22 cellular contexts compared by ENCODE assay signal in the genomic region with DNA sequence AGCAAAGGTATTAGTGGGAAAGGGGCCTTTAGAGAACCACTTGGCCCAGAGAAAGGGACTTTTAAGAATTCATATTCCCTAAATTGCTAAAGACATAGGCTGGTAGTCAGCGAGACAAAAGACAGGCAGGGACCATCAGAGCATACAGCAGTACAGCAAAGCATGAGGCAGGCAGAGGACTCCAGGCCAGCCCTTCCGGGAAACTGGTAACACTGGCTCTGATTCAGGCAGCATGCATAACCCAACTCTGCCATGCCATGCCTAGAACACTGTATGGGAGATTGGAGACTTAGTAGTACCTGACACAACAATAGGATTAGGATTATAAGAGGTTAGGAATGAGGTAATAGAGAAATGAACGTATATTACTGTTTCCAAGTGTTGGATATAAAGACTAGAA. TPM values are rescaled to one million over a fixed set of nuclear protein-coding genes. Genes with fewer than 3 reads are reported as not detected.
DNase-seq lines count a peak whose midpoint lies in the region; ATAC-seq, FAIRE-seq and TF ChIP-seq lines count a peak whose summit lies in the region.
"Had no signal": no experiment of that assay in that cellular context is flagged by ENCODE, and none has a peak within 500 bp of the region (broad histone marks: within the 10 kb centered on the region; RNA-seq: fewer than 3 reads in every experiment).

No MANE protein-coding gene starts in this region.

- H3K9me3 ChIP-seq in breast epithelium = peaks cover 0 to 14% of the 10 kb centered on the region in 2 donors
- 0 out of 2 replicates have a peak, but pooled peaks cover 3% of the 10 kb centered on the region for H3K9me3 ChIP-seq in K562 (replicated peaks; ENCODE audit: control insufficient read depth, insufficient read depth, low read depth, low read length)

- no peak overlapping the region for H2AFZ ChIP-seq in K562 (ENCODE audit: low read depth, low read length)

- no TSS peak for BruUV-seq in MCF 10A (replicated peaks; lab: Mats Ljungman, UMichigan)
- no TSS peak for BruUV-seq in K562 (replicated peaks; lab: Mats Ljungman, UMichigan)

- TF ChIP-seq EP300 in K562 (IDR thresholded peaks at IDR 0.05; ENCODE audit: low read length) = no peak

- in situ Hi-C loops in K562 (cut with MboI) (no loop called here), brain microvascular endothelial cell (cut with HindIII; ENCODE audit: low pct_ligation_motif_present, low sequenced_read_pairs) (no loop called here)

- intact Hi-C loops in MCF 10A (cut with micrococcal nuclease) (no loop called here), breast epithelium (cut with DNase I; ENCODE audit: low total_unique reads) (no loop called here), K562 (cut with micrococcal nuclease) (no loop called here), posterior cingulate gyrus (cut with DNase I) (no loop called here)

- no peaks in the 10 kb centered on the region for H3K9me1 ChIP-seq in K562 (ENCODE audit: control insufficient read depth, insufficient read depth, low read length)

- FAIRE-seq in K562 (lab: Jason Lieb, UNC) = no peak
- FAIRE-seq: A549, D721Med, GM12892, HepG2 had no signal

- peak; percentile 50; the same call in 2 of the 3 replicates for ATAC-seq in K562
- ATAC-seq: A549, HepG2, PC-3 had no signal

- no peaks in the 10 kb centered on the region for H3K4me1 ChIP-seq in breast epithelium
- H3K4me1 ChIP-seq in K562 (replicated peaks in 1 of 2; ENCODE audit: control insufficient read depth in 2 of 2, insufficient read depth in 2 of 2, low read length in 2 of 2) = no peaks in the 10 kb centered on the region
- H3K4me1 ChIP-seq: A549; BLaER1 treated with 17β-estradiol and CSF1 and Interleukin-3, amounts not matched to agents 10 nM and 100 nM had no signal

- POLR2A ChIA-PET in MCF 10A (lab: Yijun Ruan, JAX) = no interaction called here
- POLR2A ChIA-PET in K562 (lab: Yijun Ruan, JAX) = no interaction called here

- H3K4me1 Mint-ChIP-seq in MCF 10A (ENCODE audit: insufficient read depth, unreplicated experiment) (no peaks in the 10 kb centered on the region), nephron progenitor cell (no peaks in the 10 kb centered on the region)
- H3K4me1 Mint-ChIP-seq: CD8-positive, alpha-beta memory T cell had no signal

- H3K4me2 ChIP-seq in K562 (ENCODE audit: insufficient read depth, low read length) = no peak overlapping the region
- H3K4me2 ChIP-seq: A549; BLaER1 treated with 17β-estradiol and CSF1 and Interleukin-3, amounts not matched to agents 10 nM and 100 nM; KMS-11 had no signal

- H3K4me3 ChIP-seq in breast epithelium (no peak overlapping the region), K562 (no peak overlapping the region), brain microvascular endothelial cell (ENCODE audit: low read depth, low read length) (no peak overlapping the region)
- H3K4me3 ChIP-seq: A549; BLaER1 treated with 17β-estradiol and CSF1 and Interleukin-3, amounts not matched to agents 10 nM and 100 nM had no signal

- CTCF ChIA-PET in MCF 10A (lab: Yijun Ruan, JAX) (interaction anchor here (1.1 kb wide), 1 partner anchor 18 kb away, joined by 3 read pairs; no protein-coding TSS in a partner anchor), K562 (lab: Yijun Ruan, JAX; ENCODE audit: low intra/inter-chr PET ratio) (no interaction called here)

- H3K9me3 Mint-ChIP-seq in MCF 10A (ENCODE audit: unreplicated experiment) (peaks cover 14% of the 10 kb centered on the region), nephron progenitor cell (peaks cover 26% of the 10 kb centered on the region)

- H3K27me3 Mint-ChIP-seq in MCF 10A (ENCODE audit: insufficient read depth, unreplicated experiment) (no peaks in the 10 kb centered on the region), nephron progenitor cell (ENCODE audit: low read depth, poor library complexity) (no peaks in the 10 kb centered on the region)
- H3K27me3 Mint-ChIP-seq: CD8-positive, alpha-beta memory T cell had no signal

- no peak overlapping the region for H3K27ac ChIP-seq in breast epithelium
- H3K27ac ChIP-seq in K562 (ENCODE audit: extremely low read depth, low read depth, low read length) = no peak overlapping the region
- no peak overlapping the region for H3K27ac ChIP-seq in brain microvascular endothelial cell
- H3K27ac ChIP-seq: A549; BLaER1 treated with 17β-estradiol and CSF1 and Interleukin-3, amounts not matched to agents 10 nM and 100 nM; KMS-11 had no signal

- no peaks in the 10 kb centered on the region for H3K36me3 ChIP-seq in breast epithelium
- H3K36me3 ChIP-seq in K562 (ENCODE audit: control insufficient read depth, insufficient read depth, low read length) = no peaks in the 10 kb centered on the region
- no peaks in the 10 kb centered on the region for H3K36me3 ChIP-seq in brain microvascular endothelial cell (replicated peaks)

- TF ChIP-seq RAD21 in K562 (CRISPR knock-in tag; conservative IDR thresholded peaks at IDR 0.05 in 1 of 2, IDR thresholded peaks at IDR 0.05 in 1 of 2) = no peak

- H3K27ac Mint-ChIP-seq in MCF 10A (ENCODE audit: low read depth, unreplicated experiment) (no peak overlapping the region), nephron progenitor cell (peak overlapping the region; percentile 9)
- H3K27ac Mint-ChIP-seq: CD8-positive, alpha-beta memory T cell had no signal

- TF ChIP-seq CTCF in MCF 10A (IDR thresholded peaks at IDR 0.05; ENCODE audit: unreplicated experiment) = no peak
- TF ChIP-seq CTCF in breast epithelium (IDR thresholded peaks at IDR 0.05) = no peak
- no peak for TF ChIP-seq CTCF in K562 (IDR thresholded peaks at IDR 0.05 in 2 of 3, conservative IDR thresholded peaks at IDR 0.05 in 1 of 3; ENCODE audit: insufficient read depth in 2 of 3, low read depth in 1 of 3, low read length in 3 of 3)
- no peak for TF ChIP-seq CTCF in nephron progenitor cell (IDR thresholded peaks at IDR 0.05)
- no peak for TF ChIP-seq CTCF in brain microvascular endothelial cell (IDR thresholded peaks at IDR 0.05; ENCODE audit: low read depth, low read length, missing control alignments)

- H3K36me3 Mint-ChIP-seq in MCF 10A (ENCODE audit: insufficient read depth, unreplicated experiment) (no peaks in the 10 kb centered on the region), nephron progenitor cell (ENCODE audit: low read depth) (peaks cover 25% of the 10 kb centered on the region)

- WGBS in K562 (ENCODE audit: insufficient coverage, low coverage, missing lambda C conversion rate) = 37% methylated on average over 3 of the region's 3 CpGs

- TF ChIP-seq POLR2A in breast epithelium (IDR thresholded peaks at IDR 0.05) (no peak), K562 (conservative IDR thresholded peaks at IDR 0.05) (no peak)

- H3K27me3 ChIP-seq in breast epithelium (no peaks in the 10 kb centered on the region), K562 (ENCODE audit: control insufficient read depth in 2 of 2, insufficient read depth in 2 of 2, low read length in 2 of 2) (no peaks in the 10 kb centered on the region), brain microvascular endothelial cell (replicated peaks) (no peaks in the 10 kb centered on the region)
- H3K27me3 ChIP-seq: BLaER1 treated with 17β-estradiol and CSF1 and Interleukin-3, amounts not matched to agents 10 nM and 100 nM had no signal

- H3K9ac ChIP-seq in K562 (ENCODE audit: insufficient read depth in 1 of 2, low read depth in 2 of 2, low read length in 2 of 2) = no peak overlapping the region
- H3K9ac ChIP-seq: BLaER1 treated with 17β-estradiol and CSF1 and Interleukin-3, amounts not matched to agents 10 nM and 100 nM; KMS-11 had no signal

- H3K79me2 ChIP-seq in K562 (ENCODE audit: control insufficient read depth, insufficient read depth, low read length) = no peaks in the 10 kb centered on the region

- DNase-seq in MCF 10A (ENCODE audit: unreplicated experiment) (peak; percentile 0), breast epithelium (ENCODE audit: low spot score in 2 of 2) (no peak), K562 (ENCODE audit: extremely low read depth in 1 of 4, low spot score in 3 of 4) (no peak), nephron progenitor cell (no peak), NCI-H345 (lab: John Stamatoyannopoulos, UW) (no peak), posterior cingulate gyrus (no peak), brain microvascular endothelial cell (no peak)
- DNase-seq in activated effector memory CD4-positive, alpha-beta T cell treated with anti-CD3 and anti-CD28 coated beads, Interleukin-2, amount 50 U/mL, for 16 hours = no peak
- DNase-seq: CD8-positive, alpha-beta memory T cell; GF-D8; MM.1S; NCI-H1092 treated with DMSO at 0.1 percent for 48 hours; NCI-H2081 treated with DMSO at 0.1 percent for 48 hours; NCI-H446; NCI-H69; PC-3 had no signal

- H3K4me3 Mint-ChIP-seq in MCF 10A (ENCODE audit: unreplicated experiment) = no peak overlapping the region
- H3K4me3 Mint-ChIP-seq in nephron progenitor cell = no peak overlapping the region
- H3K4me3 Mint-ChIP-seq: CD8-positive, alpha-beta memory T cell had no signal

- H4K20me1 ChIP-seq in K562 (replicated peaks; ENCODE audit: control insufficient read depth, insufficient read depth, low read length) = no peaks in the 10 kb centered on the region
- H4K20me1 ChIP-seq: BLaER1 treated with 17β-estradiol and CSF1 and Interleukin-3, amounts not matched to agents 10 nM and 100 nM had no signal

RNA-seq across cellular contexts. Expression of a gene that starts 34.9 kb away (rescaled TPM):
- total RNA-seq in MCF 10A (2022) = 6.2 and 11.1 TPM in 2 replicates
- total RNA-seq in breast epithelium = 10 to 100 TPM; 40.0 to 92.1 (median 44.8) TPM
- 1.2 and 3.4 TPM in 2 replicates for total RNA-seq in K562 (2011; cell fraction: chromatin; rRNA removed; ENCODE audit: low replicate concordance)
- total RNA-seq in K562 (2011; cell fraction: nucleolus; rRNA removed) = 0.50 and 0.92 TPM in 2 replicates
- 1.1 and 1.2 TPM in 2 replicates for total RNA-seq in K562 (2011; cell fraction: nucleoplasm; rRNA removed)
- 1.1 and 1.3 TPM in 2 replicates for total RNA-seq in K562 (2014; rRNA removed)
- total RNA-seq in K562 (2014; rRNA removed; fragmentation: Illumina TruSeq; extraction: Trizol) = 2.5 and 2.6 TPM in 2 replicates
- total RNA-seq in K562 (2015; rRNA removed; fragmentation: Illumina TruSeq; extraction: Trizol) = 2.6 and 2.8 TPM in 2 replicates
- 1.4 and 1.5 TPM in 2 replicates for total RNA-seq in K562 (2021)
- 0.74 and 4.2 TPM in 2 replicates for polyA plus RNA-seq in K562 (2011; rRNA removed)
- polyA plus RNA-seq in K562 (2011; cell fraction: cytosol; rRNA removed) = 0.44 and 1.1 TPM in 2 replicates
- 0.37 and 1.4 TPM in 2 replicates for polyA plus RNA-seq in K562 (2011; cell fraction: nucleus; rRNA removed)
- 0.79 and 1.6 TPM in 2 replicates for polyA plus RNA-seq in K562 (2012)
- polyA plus RNA-seq in K562 (2014; fragmentation: Illumina TruSeq; extraction: Trizol) = 2.1 and 2.9 TPM in 2 replicates
- 1 to 10 TPM; 2.9 to 3.0 TPM for polyA plus RNA-seq in K562 (2014; fragmentation: Nextera tagmentation; extraction: Ambion mirVana)
- 1.7 and 2.2 TPM in 2 replicates for polyA plus RNA-seq in K562 (2014; rRNA removed)
- 0.72 and 2.5 TPM in 2 replicates for polyA minus RNA-seq in K562 (2011; rRNA and poly(A)+ RNA removed)
- polyA minus RNA-seq in K562 (2011; cell fraction: cytosol; rRNA and poly(A)+ RNA removed) = 1.2 TPM in 1 of 2 replicates, not detected in the other
- 0.11 and 1.2 TPM in 2 replicates for polyA minus RNA-seq in K562 (2011; cell fraction: nucleus; rRNA and poly(A)+ RNA removed)

RNA-seq across cellular contexts. Expression of a gene that starts 35.1 kb away (rescaled TPM):
- total RNA-seq in MCF 10A (2022) (6.1 and 7.3 TPM in 2 replicates), breast epithelium (10 to 100 TPM in 2 of 3 donors, 1 to 10 TPM in 1; 9.9 to 17.0 (median 12.8) TPM), K562 (2014; rRNA removed) (4.0 TPM in 2 replicates), K562 (2014; rRNA removed; fragmentation: Illumina TruSeq; extraction: Trizol) (8.9 and 9.3 TPM in 2 replicates), K562 (2015; rRNA removed; fragmentation: Illumina TruSeq; extraction: Trizol) (7.5 and 8.6 TPM in 2 replicates), K562 (2021) (6.1 and 6.8 TPM in 2 replicates)
- 5.7 and 18.5 TPM in 2 replicates for total RNA-seq in K562 (2011; cell fraction: chromatin; rRNA removed; ENCODE audit: low replicate concordance)
- 5.1 and 7.0 TPM in 2 replicates for total RNA-seq in K562 (2011; cell fraction: nucleolus; rRNA removed)
- total RNA-seq in K562 (2011; cell fraction: nucleoplasm; rRNA removed) = 7.9 and 14.0 TPM in 2 replicates
- polyA plus RNA-seq in K562 (2011; rRNA removed) (6.7 and 9.0 TPM in 2 replicates), K562 (2014; fragmentation: Illumina TruSeq; extraction: Trizol) (6.6 and 8.0 TPM in 2 replicates), K562 (2014; fragmentation: Nextera tagmentation; extraction: Ambion mirVana) (1 to 10 TPM; 1.0 to 1.6 TPM), K562 (2014; rRNA removed) (5.1 and 5.5 TPM in 2 replicates)
- 1.2 and 2.5 TPM in 2 replicates for polyA plus RNA-seq in K562 (2011; cell fraction: cytosol; rRNA removed)
- polyA plus RNA-seq in K562 (2011; cell fraction: nucleus; rRNA removed) = 5.6 and 6.1 TPM in 2 replicates
- 4.8 and 4.9 TPM in 2 replicates for polyA plus RNA-seq in K562 (2012)
- 8.8 and 10.6 TPM in 2 replicates for polyA minus RNA-seq in K562 (2011; rRNA and poly(A)+ RNA removed)
- polyA minus RNA-seq in K562 (2011; cell fraction: cytosol; rRNA and poly(A)+ RNA removed) = 2.8 and 3.5 TPM in 2 replicates
- 6.3 and 10.1 TPM in 2 replicates for polyA minus RNA-seq in K562 (2011; cell fraction: nucleus; rRNA and poly(A)+ RNA removed)
